10 cellular contexts compared by ENCODE assay signal in genomic region chr19:16370671-16371391, GRCh38. TPM values are rescaled to one million over a fixed set of nuclear protein-coding genes. Genes with fewer than 3 reads are reported as not detected.
A peak's percentile ranks its signal among the peaks of the same experiment; 100 is the strongest.
DNase-seq lines count a peak whose midpoint lies in the region; ATAC-seq, FAIRE-seq and TF ChIP-seq lines count a peak whose summit lies in the region.
"Had no signal": no experiment of that assay in that cellular context is flagged by ENCODE, and none has a peak within 500 bp of the region (broad histone marks: within the 10 kb centered on the region; RNA-seq: fewer than 3 reads in every experiment).

No MANE protein-coding gene starts in this region.

- peaks cover 16% of the 10 kb centered on the region for H3K36me3 Mint-ChIP-seq in stimulated activated naive CD8-positive, alpha-beta T cell treated with anti-CD3 and anti-CD28 coated beads, Interleukin-15, Interleukin-2, amounts not matched to agents 100 ng/mL and 50 ng/mL, for 24 hours (ENCODE audit: low read depth)
- H3K36me3 Mint-ChIP-seq in WTC11 = peaks cover 20% of the 10 kb centered on the region

- no peak overlapping the region for H3K4me3 ChIP-seq in HepG2 (replicated peaks in 1 of 3; ENCODE audit: insufficient read depth in 1 of 3, low read depth in 2 of 3, low read length in 3 of 3)
- H3K4me3 ChIP-seq in aorta (ENCODE audit: low read length in 2 of 2) = no peak overlapping the region

- ATAC-seq in stimulated activated naive CD8-positive, alpha-beta T cell treated with anti-CD3 and anti-CD28 coated beads, Interleukin-15, Interleukin-2, amounts not matched to agents 100 U/mL and 50 U/mL, for 24 hours = no peak
- ATAC-seq in WTC11 = no peak
- ATAC-seq in HepG2 = no peak
- no peak for ATAC-seq in aorta (ENCODE audit: low FRiP score)
- no peak for ATAC-seq in HG03196 (IDR thresholded peaks at IDR 0.05; ENCODE audit: unreplicated experiment)

- intact Hi-C loops in HepG2 (cut with micrococcal nuclease; ENCODE audit: unreplicated experiment) (no loop called here), aorta (cut with DNase I) (no loop called here)

- H2AFZ ChIP-seq in HepG2 (ENCODE audit: low read length) = no peak overlapping the region

- no peak for TF ChIP-seq RAD21 in HepG2 (CRISPR knock-in tag; IDR thresholded peaks at IDR 0.05)

- H3K9ac ChIP-seq in HepG2 (ENCODE audit: insufficient read depth, low read depth, low read length) = no peak overlapping the region
- H3K9ac ChIP-seq: SK-N-SH had no signal

- peaks cover 25% of the 10 kb centered on the region for H3K27me3 Mint-ChIP-seq in stimulated activated naive CD8-positive, alpha-beta T cell treated with anti-CD3 and anti-CD28 coated beads, Interleukin-15, Interleukin-2, amounts not matched to agents 100 ng/mL and 50 ng/mL, for 24 hours
- H3K27me3 Mint-ChIP-seq in WTC11 (ENCODE audit: low read depth) = no peaks in the 10 kb centered on the region

- no peaks in the 10 kb centered on the region for H3K27me3 ChIP-seq in HepG2 (ENCODE audit: control insufficient read depth in 1 of 2, insufficient read depth in 2 of 2, low read length in 2 of 2)
- no peaks in the 10 kb centered on the region for H3K27me3 ChIP-seq in aorta (ENCODE audit: control insufficient read depth in 1 of 2, insufficient read depth in 2 of 2, low read length in 1 of 2)

- no peak for DNase-seq in stimulated activated naive CD8-positive, alpha-beta T cell treated with anti-CD3 and anti-CD28 coated beads, Interleukin-15, Interleukin-2, amounts not matched to agents 100 U/mL and 50 U/mL, for 24 hours
- DNase-seq in WTC11 (ENCODE audit: low spot score) = no peak
- no peak for DNase-seq in HepG2 (ENCODE audit: low spot score)
- peak; percentile 31 to 71 for DNase-seq in aorta
- no peak for DNase-seq in SW 1271 (lab: John Stamatoyannopoulos, UW)
- no peak for DNase-seq in SIG-M5 (lab: John Stamatoyannopoulos, UW)
- DNase-seq: COR-L47, SK-N-SH had no signal

- TF ChIP-seq EP300 in HepG2 (IDR thresholded peaks at IDR 0.05; ENCODE audit: low read depth in 2 of 2, low read length in 2 of 2) (no peak), HepG2 (CRISPR knock-in tag; IDR thresholded peaks at IDR 0.05; ENCODE audit: borderline replicate concordance) (no peak)

- no peaks in the 10 kb centered on the region for H3K9me3 Mint-ChIP-seq in stimulated activated naive CD8-positive, alpha-beta T cell treated with anti-CD3 and anti-CD28 coated beads, Interleukin-15, Interleukin-2, amounts not matched to agents 100 ng/mL and 50 ng/mL, for 24 hours
- H3K9me3 Mint-ChIP-seq in WTC11 = no peaks in the 10 kb centered on the region

- no peak overlapping the region for H3K27ac ChIP-seq in HepG2 (ENCODE audit: extremely low read length, insufficient read depth, low read length)
- H3K27ac ChIP-seq in aorta (ENCODE audit: low read depth in 1 of 2, low read length in 2 of 2) = no peak overlapping the region

- H3K4me3 Mint-ChIP-seq in stimulated activated naive CD8-positive, alpha-beta T cell treated with anti-CD3 and anti-CD28 coated beads, Interleukin-15, Interleukin-2, amounts not matched to agents 100 ng/mL and 50 ng/mL, for 24 hours = peak overlapping the region; percentile 56
- no peak overlapping the region for H3K4me3 Mint-ChIP-seq in WTC11

- no peaks in the 10 kb centered on the region for H3K79me2 ChIP-seq in HepG2 (ENCODE audit: insufficient read depth, low read length)

- TF ChIP-seq CTCF in WTC11 (IDR thresholded peaks at IDR 0.05) = no peak
- TF ChIP-seq CTCF in HepG2 (CRISPR knock-in tag; IDR thresholded peaks at IDR 0.05) = no peak

- POLR2A ChIA-PET in WTC11 (lab: Charles Lee) = interaction anchor here (0.5 kb wide), 1 partner anchor 190 kb away, joined by 4 read pairs; no protein-coding TSS in a partner anchor
- POLR2A ChIA-PET in HepG2 (lab: Yijun Ruan, JAX) = no interaction called here

- no peak overlapping the region for H3K4me2 ChIP-seq in HepG2 (ENCODE audit: low read depth, low read length)
- H3K4me2 ChIP-seq: SK-N-SH had no signal

- TF ChIP-seq POLR2A in HepG2 (IDR thresholded peaks at IDR 0.05; ENCODE audit: insufficient read depth in 1 of 2, low read depth in 2 of 2, low read length in 2 of 2) = no peak

- H3K4me1 ChIP-seq in HepG2 (ENCODE audit: insufficient read depth, low read length) (peaks cover 47% of the 10 kb centered on the region), aorta (ENCODE audit: control insufficient read depth in 1 of 2, insufficient read depth in 2 of 2, low read length in 2 of 2) (no peaks in the 10 kb centered on the region)

- in situ Hi-C loops in HepG2 (cut with HindIII; ENCODE audit: extremely low pct_ligation_motif_present, low pct_unique_long_range_greater_than_20kb) = no loop called here

- no peaks in the 10 kb centered on the region for H3K4me1 Mint-ChIP-seq in stimulated activated naive CD8-positive, alpha-beta T cell treated with anti-CD3 and anti-CD28 coated beads, Interleukin-15, Interleukin-2, amounts not matched to agents 100 ng/mL and 50 ng/mL, for 24 hours (ENCODE audit: low read depth)
- peaks cover 21% of the 10 kb centered on the region for H3K4me1 Mint-ChIP-seq in WTC11

- CTCF ChIA-PET in WTC11 (lab: Charles Lee) (interaction anchor here (0.8 kb wide), 1 partner anchor 12 kb away, joined by 3 read pairs; no protein-coding TSS in a partner anchor), HepG2 (lab: Yijun Ruan, JAX; ENCODE audit: low intra/inter-chr PET ratio, low total read pairs) (no interaction called here)

- no peaks in the 10 kb centered on the region for H3K9me3 ChIP-seq in HepG2 (ENCODE audit: low read length)
- no peaks in the 10 kb centered on the region for H3K9me3 ChIP-seq in aorta (ENCODE audit: control insufficient read depth, low read length)
- H3K9me3 ChIP-seq: SK-N-SH had no signal

- H3K36me3 ChIP-seq in HepG2 (replicated peaks in 1 of 2; ENCODE audit: control insufficient read depth in 1 of 2, insufficient read depth in 2 of 2, low read length in 2 of 2) = peaks cover 9 to 36% of the 10 kb centered on the region in 2 experiments
- no peaks in the 10 kb centered on the region for H3K36me3 ChIP-seq in aorta (ENCODE audit: control insufficient read depth in 1 of 2, insufficient read depth in 2 of 2, low read length in 1 of 2)

- H3K27ac Mint-ChIP-seq in stimulated activated naive CD8-positive, alpha-beta T cell treated with anti-CD3 and anti-CD28 coated beads, Interleukin-15, Interleukin-2, amounts not matched to agents 100 ng/mL and 50 ng/mL, for 24 hours = peak overlapping the region; percentile 49
- peak overlapping the region; percentile 43; the same call in 1 of the 2 replicates for H3K27ac Mint-ChIP-seq in WTC11

- no peaks in the 10 kb centered on the region for H4K20me1 ChIP-seq in HepG2 (ENCODE audit: insufficient read depth, low read length)

- WGBS in HepG2 (ENCODE audit: low lambda C conversion rate) = 99% methylated on average over 11 of the region's 15 CpGs
- WGBS in aorta, 2 donors = 84 to 85% methylated on average over 15 of the region's 15 CpGs

- BruUV-seq in HepG2 (replicated peaks; lab: Mats Ljungman, UMichigan) = no TSS peak

- FAIRE-seq in HepG2 (lab: Jason Lieb, UNC) = no peak

TF ChIP-seq in WTC11, 78 proteins besides CTCF, POLR2A, EP300 and RAD21 (continues in another document):
- no peak for TF ChIP-seq FOXJ3 (CRISPR knock-in tag; IDR thresholded peaks at IDR 0.05; ENCODE audit: borderline replicate concordance)
- no peak for TF ChIP-seq FOXK1 (CRISPR knock-in tag; IDR thresholded peaks at IDR 0.05)
- TF ChIP-seq GABPB1 (CRISPR knock-in tag; IDR thresholded peaks at IDR 0.05) = no peak

TF ChIP-seq in HepG2, 621 proteins besides CTCF, POLR2A, EP300 and RAD21:
- no peak for TF ChIP-seq SMAD3 (CRISPR knock-in tag; IDR thresholded peaks at IDR 0.05)
- TF ChIP-seq TRIM24 (CRISPR knock-in tag; IDR thresholded peaks at IDR 0.05) = no peak
- no peak for TF ChIP-seq ZFP90 (CRISPR knock-in tag; IDR thresholded peaks at IDR 0.05; ENCODE audit: borderline replicate concordance)
- peak; percentile 14; the same call in 1 of the 2 replicates for TF ChIP-seq CEBPB (IDR thresholded peaks at IDR 0.05; ENCODE audit: borderline replicate concordance, low read depth, low read length)
- peak; percentile 13 for TF ChIP-seq RBM22 (optimal IDR thresholded peaks at IDR 0.05; ENCODE audit: low read length)

RNA-seq across cellular contexts. Expression of gene KLF2, which starts 46.2 kb away (rescaled TPM):
- total RNA-seq in WTC11 (2021) (0.82 to 1.1 TPM (median 1.0 TPM) in 3 replicates), HepG2 (2016; rRNA removed; fragmentation: Illumina TruSeq; extraction: Trizol) (not detected in 2 replicates), aorta (100 to 1,000 TPM in 1 of 2 donors, 10 to 100 TPM in 1; 98.9 to 223 TPM)
- not detected in 2 replicates for total RNA-seq in HepG2 (2016; cell fraction: cytosol; rRNA removed; fragmentation: Illumina TruSeq; extraction: Trizol; ENCODE audit: low read depth)
- total RNA-seq in HepG2 (2016; cell fraction: insoluble cytoplasmic fraction; rRNA removed; fragmentation: Illumina TruSeq; extraction: Trizol) = not detected in 2 replicates
- not detected in 2 replicates for total RNA-seq in HepG2 (2016; cell fraction: membrane; rRNA removed; fragmentation: Illumina TruSeq; extraction: Trizol)
- total RNA-seq in HepG2 (2016; cell fraction: nucleus; rRNA removed; fragmentation: Illumina TruSeq; extraction: Trizol) = not detected in 2 replicates
- polyA plus RNA-seq in HepG2 (2011; rRNA removed) (0.05 TPM in 1 of 2 replicates, not detected in the other), aorta (10 to 100 TPM in 1 of 2 donors, 1 to 10 TPM in 1; 4.8 to 12.4 TPM)
- polyA plus RNA-seq in HepG2 (2011; cell fraction: cytosol; rRNA removed) = 0.05 TPM in 1 of 2 replicates, not detected in the other
- polyA plus RNA-seq in HepG2 (2011; cell fraction: nucleus; rRNA removed) = 0.16 and 0.23 TPM in 2 replicates
- not detected in 2 replicates for polyA plus RNA-seq in HepG2 (2012)
- not detected in 2 replicates for polyA plus RNA-seq in HepG2 (2016; cell fraction: cytosol; fragmentation: Illumina TruSeq; extraction: Trizol; ENCODE audit: low read depth)
- not detected in 2 replicates for polyA plus RNA-seq in HepG2 (2016; cell fraction: insoluble cytoplasmic fraction; fragmentation: Illumina TruSeq; extraction: Trizol; ENCODE audit: low read depth)
- polyA plus RNA-seq in HepG2 (2016; cell fraction: membrane; fragmentation: Illumina TruSeq; extraction: Trizol; ENCODE audit: low read depth) = 0.27 TPM in 1 of 2 replicates, not detected in the other
- not detected in 2 replicates for polyA plus RNA-seq in HepG2 (2016; cell fraction: nucleus; fragmentation: Illumina TruSeq; extraction: Trizol; ENCODE audit: insufficient read depth, low read depth)
- 0.16 TPM in 1 of 2 replicates, not detected in the other for polyA minus RNA-seq in HepG2 (2011; rRNA and poly(A)+ RNA removed; ENCODE audit: low replicate concordance)
- not detected in 2 replicates for polyA minus RNA-seq in HepG2 (2011; cell fraction: cytosol; rRNA and poly(A)+ RNA removed)
- polyA minus RNA-seq in HepG2 (2011; cell fraction: nucleus; rRNA and poly(A)+ RNA removed) = not detected in 2 replicates

Comparison
In these comparisons a context has a peak if more than half of its experiments do, and no peak if none do; other contexts are left out.
1. DNase-seq: peak in aorta (2 of 2); none in stimulated activated naive CD8-positive, alpha-beta T cell treated with anti-CD3 and anti-CD28 coated beads, Interleukin-15, Interleukin-2, amounts not matched to agents 100 U/mL and 50 U/mL, for 24 hours (single experiment), WTC11 (single experiment), HepG2 (single experiment), SW 1271 (0 of 2) and SIG-M5 (single experiment).
2. RNA of gene KLF2, which starts 46.2 kb away (total RNA-seq): 98.9 to 223 TPM in aorta; 0.82 to 1.1 TPM in WTC11 and not detected in HepG2; every median in the first group is over 10 times any median in the second.